Comparison of ENCODE assay signal across 11 cellular contexts in genomic region chr19:2469102-2469914, GRCh38. TPM values are rescaled to one million over a fixed set of nuclear protein-coding genes. Genes with fewer than 3 reads are reported as not detected.
DNase-seq lines count a peak whose midpoint lies in the region; ATAC-seq and TF ChIP-seq lines count a peak whose summit lies in the region.
"Had no signal": no experiment of that assay in that cellular context is flagged by ENCODE, and none has a peak within 500 bp of the region (broad histone marks: within the 10 kb centered on the region; RNA-seq: fewer than 3 reads in every experiment).

No MANE protein-coding gene starts in this region.

- intact Hi-C loops in posterior cingulate gyrus (cut with DNase I), result no loop called here

- WGBS in HUES64, result 44% methylated on average over 23 of the region's 23 CpGs
- no CpG with 5 or more reads among the region's 23 CpGs for WGBS in mesendoderm (ENCODE audit: extremely low coverage, insufficient coverage, low lambda C conversion rate)

- H2BK15ac ChIP-seq in mesendoderm (replicated peaks; ENCODE audit: low read depth), result no peak overlapping the region

- no peak overlapping the region for H3K23ac ChIP-seq in mesendoderm (ENCODE audit: low read length)

- no peaks in the 10 kb centered on the region for H3K27me3 ChIP-seq in DOHH2 (ENCODE audit: control insufficient read depth, low read length)
- H3K27me3 ChIP-seq in HUES64 (ENCODE audit: insufficient read depth, low read length), result no peaks in the 10 kb centered on the region
- no peaks in the 10 kb centered on the region for H3K27me3 ChIP-seq in mesendoderm (ENCODE audit: insufficient read depth, low read length, poor library complexity)
- H3K27me3 ChIP-seq: cardiac muscle cell, neutrophil had no signal

- DNase-seq in activated naive CD8-positive, alpha-beta T cell treated with anti-CD3 and anti-CD28 coated beads for 36 hours, result peak; percentile 59
- DNase-seq in mesendoderm (peak; percentile 95), posterior cingulate gyrus (no peak), foreskin melanocyte (no peak)
- DNase-seq: NCI-H2227 treated with DMSO at 0.1 percent for 48 hours had no signal

- 0 out of 2 replicates have a peak overlapping the region, but pooled peaks have one; percentile 3 for H3K4me3 ChIP-seq in DOHH2 (ENCODE audit: low read length)
- no peak overlapping the region; the same call in 1 of the 2 replicates for H3K4me3 ChIP-seq in HUES64 (ENCODE audit: low read length)
- H3K4me3 ChIP-seq in mesendoderm (ENCODE audit: low read length), result no peak overlapping the region
- H3K4me3 ChIP-seq: cardiac muscle cell had no signal

- H3K9ac ChIP-seq in HUES64 (ENCODE audit: low read depth, low read length), result peak overlapping the region; percentile 37; the same call in 1 of the 2 replicates
- H3K9ac ChIP-seq in mesendoderm (ENCODE audit: low read length), result no peak overlapping the region

- no peak overlapping the region for H3K4ac ChIP-seq in mesendoderm (ENCODE audit: low read depth, low read length)

- H3K18ac ChIP-seq in mesendoderm (ENCODE audit: low read length), result no peak overlapping the region

- H3K27ac ChIP-seq in DOHH2 (ENCODE audit: low read depth, low read length) (no peak overlapping the region), HUES64 (ENCODE audit: low read depth, low read length) (0 out of 2 replicates have a peak overlapping the region, but pooled peaks have one; percentile 45), mesendoderm (ENCODE audit: low read depth, low read length) (no peak overlapping the region)
- H3K27ac ChIP-seq: cardiac muscle cell, neutrophil had no signal

- no peaks in the 10 kb centered on the region; the same call in 1 of the 2 replicates for H3F3A ChIP-seq in DOHH2 (ENCODE audit: control insufficient read depth, insufficient read depth)

- H3K27ac Mint-ChIP-seq in activated naive CD8-positive, alpha-beta T cell treated with anti-CD3 and anti-CD28 coated beads for 36 hours, result peak overlapping the region; percentile 20

- H3K4me3 Mint-ChIP-seq in activated naive CD8-positive, alpha-beta T cell treated with anti-CD3 and anti-CD28 coated beads for 36 hours, result no peak overlapping the region

- no peaks in the 10 kb centered on the region for H3K9me3 Mint-ChIP-seq in activated naive CD8-positive, alpha-beta T cell treated with anti-CD3 and anti-CD28 coated beads for 36 hours

- H3K4me1 ChIP-seq in DOHH2 (ENCODE audit: control insufficient read depth, low read length), result peaks cover 22% of the 10 kb centered on the region
- H3K4me1 ChIP-seq in HUES64 (ENCODE audit: insufficient read depth, low read length), result peaks cover 6% of the 10 kb centered on the region
- H3K4me1 ChIP-seq in mesendoderm (ENCODE audit: control insufficient read depth, low read depth, low read length), result no peaks in the 10 kb centered on the region

- no peak overlapping the region for H4K5ac ChIP-seq in mesendoderm (ENCODE audit: low read length)

- peaks cover 11% of the 10 kb centered on the region for H3K4me1 Mint-ChIP-seq in activated naive CD8-positive, alpha-beta T cell treated with anti-CD3 and anti-CD28 coated beads for 36 hours

- no peaks in the 10 kb centered on the region for H3K9me2 ChIP-seq in DOHH2 (replicated peaks; ENCODE audit: control insufficient read depth, low read length)

- H4K8ac ChIP-seq in mesendoderm (ENCODE audit: low read depth, low read length), result no peak overlapping the region

- H2AK5ac ChIP-seq in mesendoderm (ENCODE audit: low read length), result no peak overlapping the region

- no peaks in the 10 kb centered on the region for H3K36me3 Mint-ChIP-seq in activated naive CD8-positive, alpha-beta T cell treated with anti-CD3 and anti-CD28 coated beads for 36 hours

- H3K36me3 ChIP-seq in DOHH2 (ENCODE audit: control insufficient read depth, low read length) (no peaks in the 10 kb centered on the region), HUES64 (ENCODE audit: insufficient read depth, low read length) (no peaks in the 10 kb centered on the region), mesendoderm (ENCODE audit: control insufficient read depth, insufficient read depth, low read length) (no peaks in the 10 kb centered on the region)
- H3K36me3 ChIP-seq: cardiac muscle cell, neutrophil had no signal

- H2BK120ac ChIP-seq in mesendoderm (ENCODE audit: low read depth, low read length), result no peak overlapping the region

- H2BK5ac ChIP-seq in mesendoderm (ENCODE audit: low read length), result no peak overlapping the region

- ATAC-seq in GM19455 (IDR thresholded peaks at IDR 0.05; ENCODE audit: unreplicated experiment) (no peak), GM21825 (IDR thresholded peaks at IDR 0.05; ENCODE audit: unreplicated experiment) (no peak)

- peak overlapping the region; percentile 4 for H3K56ac ChIP-seq in mesendoderm (ENCODE audit: low read length)

- no peaks in the 10 kb centered on the region for H4K20me1 ChIP-seq in DOHH2 (ENCODE audit: control insufficient read depth, insufficient read depth, low read depth, low read length)

- H3K79me2 ChIP-seq in DOHH2 (ENCODE audit: control insufficient read depth, low read length) (no peaks in the 10 kb centered on the region), mesendoderm (ENCODE audit: control insufficient read depth, insufficient read depth, low read length) (no peaks in the 10 kb centered on the region)

- no peaks in the 10 kb centered on the region for H3K27me3 Mint-ChIP-seq in activated naive CD8-positive, alpha-beta T cell treated with anti-CD3 and anti-CD28 coated beads for 36 hours

- H3K79me1 ChIP-seq in mesendoderm (ENCODE audit: low read length), result no peaks in the 10 kb centered on the region

- H3K4me2 ChIP-seq in DOHH2 (ENCODE audit: low read length) (peak overlapping the region; percentile 32; the same call in 1 of the 2 replicates), mesendoderm (ENCODE audit: low read length) (no peak overlapping the region)

- no peaks in the 10 kb centered on the region for H3K9me3 ChIP-seq in DOHH2 (ENCODE audit: control insufficient read depth, insufficient read depth, low read length)
- no peaks in the 10 kb centered on the region for H3K9me3 ChIP-seq in HUES64 (ENCODE audit: insufficient read depth, low read depth, low read length)
- H3K9me3 ChIP-seq: neutrophil had no signal

- no peak for TF ChIP-seq CTCF in DOHH2 (IDR thresholded peaks at IDR 0.05; ENCODE audit: low read depth, low read length, poor library complexity, severe bottlenecking)

RNA-seq across cellular contexts. Expression of gene GADD45B, which starts 6.6 kb away (rescaled TPM):
- polyA plus RNA-seq in HUES64 (2013, experiment 1 of 2), result 4.4 TPM
- 5.1 TPM for polyA plus RNA-seq in HUES64 (2013, experiment 2 of 2)
- 10 to 100 TPM; 83.0 to 97.2 TPM for total RNA-seq in activated naive CD8-positive, alpha-beta T cell treated with anti-CD3 and anti-CD28 coated beads for 36 hours
- polyA plus RNA-seq in mesendoderm (2013, experiment 1 of 2), result 43.7 TPM
- polyA plus RNA-seq in mesendoderm (2013, experiment 2 of 2), result 44.8 TPM

RNA-seq across cellular contexts. Expression of gene LMNB2, which starts 12.5 kb away (rescaled TPM):
- polyA plus RNA-seq in HUES64 (2013, experiment 1 of 2), result 103 TPM
- 105 TPM for polyA plus RNA-seq in HUES64 (2013, experiment 2 of 2)
- 100 to 1,000 TPM; 105 to 107 TPM for total RNA-seq in activated naive CD8-positive, alpha-beta T cell treated with anti-CD3 and anti-CD28 coated beads for 36 hours
- 144 TPM for polyA plus RNA-seq in mesendoderm (2013, experiment 1 of 2)
- 143 TPM for polyA plus RNA-seq in mesendoderm (2013, experiment 2 of 2)

RNA-seq across cellular contexts. Expression of gene TIMM13, which starts 41.9 kb away (rescaled TPM):
- polyA plus RNA-seq in HUES64 (2013, experiment 1 of 2), result 170 TPM
- polyA plus RNA-seq in HUES64 (2013, experiment 2 of 2), result 139 TPM
- total RNA-seq in activated naive CD8-positive, alpha-beta T cell treated with anti-CD3 and anti-CD28 coated beads for 36 hours, result 100 to 1,000 TPM; 179 to 184 TPM
- polyA plus RNA-seq in mesendoderm (2013, experiment 1 of 2), result 215 TPM
- polyA plus RNA-seq in mesendoderm (2013, experiment 2 of 2), result 208 TPM

Comparison
In these comparisons a context has a peak if more than half of its experiments do, and no peak if none do; other contexts are left out.
1. DNase-seq: peak in activated naive CD8-positive, alpha-beta T cell treated with anti-CD3 and anti-CD28 coated beads for 36 hours (single experiment) and mesendoderm (single experiment); none in posterior cingulate gyrus (0 of 10) and foreskin melanocyte (single experiment).